In genomic region chr6:149755300-149756260, GRCh38 we compare ENCODE assay signal across 11 cellular contexts. TPM values are rescaled to one million over a fixed set of nuclear protein-coding genes. Genes with fewer than 3 reads are reported as not detected.
A peak's percentile ranks its signal among the peaks of the same experiment; 100 is the strongest.
DNase-seq lines count a peak whose midpoint lies in the region; ATAC-seq and TF ChIP-seq lines count a peak whose summit lies in the region.
"Had no signal": no experiment of that assay in that cellular context is flagged by ENCODE, and none has a peak within 500 bp of the region (broad histone marks: within the 10 kb centered on the region; RNA-seq: fewer than 3 reads in every experiment).

No MANE protein-coding gene starts in this region.

- H3K27ac ChIP-seq in upper lobe of right lung = no peak overlapping the region
- H3K27ac ChIP-seq: stomach had no signal

- intact Hi-C loops in Right ventricle myocardium inferior (cut with DNase I) (no loop called here), cardiac septum (cut with DNase I) (no loop called here), upper lobe of right lung (cut with DNase I) (no loop called here)

- peak; percentile 70 for ATAC-seq in Right ventricle myocardium inferior
- ATAC-seq in HG03139 (IDR thresholded peaks at IDR 0.05; ENCODE audit: unreplicated experiment) = peak; percentile 80
- peak; percentile 47 for ATAC-seq in esophagus mucosa
- peak; percentile 59 for ATAC-seq in upper lobe of right lung
- ATAC-seq: activated T-cell treated with anti-CD3 and anti-CD28 coated beads, Interleukin-2, amount 50 U/mL, for 72 hours had no signal

- H3K4me3 ChIP-seq in upper lobe of right lung = no peak overlapping the region
- H3K4me3 ChIP-seq: stomach had no signal

- TF ChIP-seq CTCF in upper lobe of right lung (IDR thresholded peaks at IDR 0.05) = no peak

- DNase-seq in Right ventricle myocardium inferior (ENCODE audit: missing footprints) = no peak
- DNase-seq in cardiac septum (ENCODE audit: low spot score) = no peak
- DNase-seq in upper lobe of right lung = no peak
- DNase-seq in NCI-H446 (lab: John Stamatoyannopoulos, UW) = no peak
- no peak for DNase-seq in SKM-1 treated with dmso at 0.1 percent for 144 hours (lab: John Stamatoyannopoulos, UW; ENCODE audit: unreplicated experiment)
- no peak for DNase-seq in NCI-H1930 (lab: John Stamatoyannopoulos, UW)
- DNase-seq: activated T-cell treated with anti-CD3 and anti-CD28 coated beads, Interleukin-2, amount 50 U/mL, for 72 hours; AML-193; stomach had no signal

- no peaks in the 10 kb centered on the region for H3K27me3 ChIP-seq in upper lobe of right lung
- H3K27me3 ChIP-seq: stomach had no signal

- H3K9me3 ChIP-seq in upper lobe of right lung = no peaks in the 10 kb centered on the region
- H3K9me3 ChIP-seq: stomach had no signal

- peaks cover 35% of the 10 kb centered on the region for H3K4me1 ChIP-seq in upper lobe of right lung

- peaks cover 7% of the 10 kb centered on the region for H3K36me3 ChIP-seq in upper lobe of right lung

RNA-seq across cellular contexts. Expression of gene PCMT1, which starts 6.0 kb away (rescaled TPM):
- total RNA-seq in Right ventricle myocardium inferior = 173 TPM
- total RNA-seq in cardiac septum = 130 TPM
- total RNA-seq in esophagus mucosa = 43.3 TPM
- total RNA-seq in upper lobe of right lung = 69.4 TPM

RNA-seq across cellular contexts. Expression of gene NUP43, which starts 9.3 kb away (rescaled TPM):
- 28.1 TPM for total RNA-seq in Right ventricle myocardium inferior
- 23.2 TPM for total RNA-seq in cardiac septum
- total RNA-seq in esophagus mucosa = 21.6 TPM
- 23.9 TPM for total RNA-seq in upper lobe of right lung

RNA-seq across cellular contexts. Expression of gene LATS1, which starts 37.7 kb away (rescaled TPM):
- 10.3 TPM for total RNA-seq in Right ventricle myocardium inferior
- total RNA-seq in cardiac septum = 14.6 TPM
- 15.7 TPM for total RNA-seq in esophagus mucosa
- total RNA-seq in upper lobe of right lung = 29.8 TPM
